In the genomic region with DNA sequence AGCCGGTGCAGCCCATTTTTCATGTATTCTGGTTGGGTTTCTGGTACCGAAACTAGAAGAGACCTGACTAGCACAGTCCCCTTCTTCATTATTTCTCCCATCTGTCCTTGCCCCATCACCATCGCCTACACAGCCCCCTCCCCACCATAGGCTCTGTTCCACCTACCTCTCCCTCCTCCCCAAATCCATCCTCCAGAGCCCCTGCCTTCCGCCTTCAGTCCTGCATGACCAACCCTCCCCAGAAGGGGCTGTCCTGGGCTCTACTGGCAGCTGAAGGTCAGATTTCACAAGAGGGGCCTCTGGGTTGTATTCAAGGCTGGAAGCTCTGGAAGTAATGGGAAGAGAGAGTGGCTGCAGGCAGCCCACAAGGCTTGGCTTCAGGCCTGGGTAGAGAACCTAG, we compare ENCODE assay signal across 1 cellular context.
TF ChIP-seq lines count a peak whose summit lies in the region.

No MANE protein-coding gene starts in this region.

TF ChIP-seq in GM23338, 12 proteins besides CTCF, POLR2A, EP300 and RAD21 (continued from another document):
- TF ChIP-seq ZNF114 (CRISPR knock-in tag; IDR thresholded peaks at IDR 0.05) (no peak), ZNF462 (CRISPR knock-in tag; IDR thresholded peaks at IDR 0.05) (no peak), STAT1 (IDR thresholded peaks at IDR 0.05; ENCODE audit: unreplicated experiment) (no peak), REST (IDR thresholded peaks at IDR 0.05; ENCODE audit: unreplicated experiment) (no peak), EZH2phosphoT487 (IDR thresholded peaks at IDR 0.05; ENCODE audit: unreplicated experiment) (no peak), NANOG (IDR thresholded peaks at IDR 0.05; ENCODE audit: borderline replicate concordance) (no peak), ZNF331 (CRISPR knock-in tag; IDR thresholded peaks at IDR 0.05; ENCODE audit: low read depth) (no peak), ETS1 (IDR thresholded peaks at IDR 0.05) (no peak)
